1 cellular context compared by ENCODE assay signal in the genomic region with DNA sequence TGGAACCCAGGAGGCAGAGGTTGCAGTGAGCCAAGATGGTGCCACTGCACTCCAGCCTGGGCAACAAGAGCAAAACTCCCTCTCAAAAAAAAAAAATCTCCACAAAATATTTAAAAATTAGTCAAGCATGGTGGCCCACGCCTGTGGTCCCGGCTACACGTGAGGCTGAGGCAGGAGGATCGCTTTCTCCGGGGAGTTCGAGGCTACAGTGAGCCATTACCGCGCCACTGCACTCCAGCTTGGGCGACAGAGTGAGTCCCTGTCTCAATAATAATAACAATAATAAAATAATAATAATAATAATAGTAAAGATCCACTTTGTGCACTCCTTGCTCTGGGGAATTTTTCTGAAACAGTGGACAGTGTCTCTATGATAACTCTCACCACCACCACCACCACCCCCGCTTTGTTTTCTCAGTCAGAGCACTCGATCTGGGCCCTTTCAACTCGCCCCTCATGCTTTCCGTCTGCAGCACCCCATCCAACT.
TF ChIP-seq lines count a peak whose summit lies in the region.

No MANE protein-coding gene starts in this region.

TF ChIP-seq in A549, 52 proteins besides CTCF, POLR2A, EP300 and RAD21 (continued from another document):
- no peak for TF ChIP-seq PBX3 (IDR thresholded peaks at IDR 0.05)
